In genomic region chr11:46570790-46571398, GRCh38 we compare ENCODE assay signal across 21 cellular contexts. TPM values are rescaled to one million over a fixed set of nuclear protein-coding genes. Genes with fewer than 3 reads are reported as not detected.
DNase-seq lines count a peak whose midpoint lies in the region; ATAC-seq and TF ChIP-seq lines count a peak whose summit lies in the region.
"Had no signal": no experiment of that assay in that cellular context is flagged by ENCODE, and none has a peak within 500 bp of the region (broad histone marks: within the 10 kb centered on the region; RNA-seq: fewer than 3 reads in every experiment).

No MANE protein-coding gene starts in this region.

- peak overlapping the region; percentile 1; the same call in 1 of the 2 replicates for H3K27ac ChIP-seq in HL-60 (replicated peaks)
- peak overlapping the region; percentile 25; the same call in 1 of the 2 replicates for H3K27ac ChIP-seq in Panc1 (ENCODE audit: low read length)
- H3K27ac ChIP-seq in mesendoderm (ENCODE audit: low read depth, low read length) = no peak overlapping the region
- H3K27ac ChIP-seq: SK-N-MC had no signal

- in situ Hi-C loops in Panc1 (cut with HindIII; ENCODE audit: low pct_unique_long_range_greater_than_20kb, low sequenced_read_pairs) = no loop called here

- peaks cover 8% of the 10 kb centered on the region for H3K79me1 ChIP-seq in mesendoderm (ENCODE audit: low read length)

- TF ChIP-seq POLR2A in lower leg skin (IDR thresholded peaks at IDR 0.05) = no peak

- H2BK5ac ChIP-seq in mesendoderm (ENCODE audit: low read length) = no peak overlapping the region

- H4K8ac ChIP-seq in mesendoderm (ENCODE audit: low read depth, low read length) = peak overlapping the region; percentile 65

- H3K27me3 Mint-ChIP-seq in activated naive CD8-positive, alpha-beta T cell = no peaks in the 10 kb centered on the region
- H3K27me3 Mint-ChIP-seq in activated naive CD8-positive, alpha-beta T cell treated with anti-CD3 and anti-CD28 coated beads for 36 hours = no peaks in the 10 kb centered on the region
- H3K27me3 Mint-ChIP-seq: B cell; CD4-positive, alpha-beta T cell; IgD-negative memory B cell had no signal

- H3K18ac ChIP-seq in mesendoderm (ENCODE audit: low read length) = no peak overlapping the region

- no peak overlapping the region for H3K4me2 ChIP-seq in mesendoderm (ENCODE audit: low read length)

- H3K36me3 ChIP-seq in Panc1 (ENCODE audit: control insufficient read depth, insufficient read depth, low read length) (no peaks in the 10 kb centered on the region), mesendoderm (ENCODE audit: control insufficient read depth, insufficient read depth, low read length) (no peaks in the 10 kb centered on the region)
- H3K36me3 ChIP-seq: HAP-1 had no signal

- H3K9me3 Mint-ChIP-seq in activated naive CD8-positive, alpha-beta T cell (ENCODE audit: low read depth) = no peaks in the 10 kb centered on the region
- H3K9me3 Mint-ChIP-seq in activated naive CD8-positive, alpha-beta T cell treated with anti-CD3 and anti-CD28 coated beads for 36 hours = no peaks in the 10 kb centered on the region

- H3K27ac Mint-ChIP-seq in activated naive CD8-positive, alpha-beta T cell = peak overlapping the region; percentile 11
- no peak overlapping the region for H3K27ac Mint-ChIP-seq in activated naive CD8-positive, alpha-beta T cell treated with anti-CD3 and anti-CD28 coated beads for 36 hours
- H3K27ac Mint-ChIP-seq: B cell; CD4-positive, alpha-beta T cell; IgD-negative memory B cell had no signal

- no peak overlapping the region for H3K4ac ChIP-seq in mesendoderm (ENCODE audit: low read depth, low read length)

- WGBS in mesendoderm (ENCODE audit: extremely low coverage, insufficient coverage, low lambda C conversion rate) = no CpG with 5 or more reads among the region's 2 CpGs
- WGBS in lower leg skin, 2 donors = 34 to 36% methylated on average over 2 of the region's 2 CpGs

- intact Hi-C loops in Panc1 (cut with micrococcal nuclease; ENCODE audit: unreplicated experiment) (no loop called here), lower leg skin (cut with DNase I; ENCODE audit: low total_unique reads) (no loop called here)

- H3K9ac ChIP-seq in mesendoderm (ENCODE audit: low read length) = no peak overlapping the region

- no peak overlapping the region for H2BK120ac ChIP-seq in mesendoderm (ENCODE audit: low read depth, low read length)

- no TSS peak for BruUV-seq in Panc1 (replicated peaks; lab: Mats Ljungman, UMichigan)

- no peaks in the 10 kb centered on the region for H3K27me3 ChIP-seq in HL-60 (ENCODE audit: insufficient read depth, poor library complexity, severe bottlenecking)
- no peaks in the 10 kb centered on the region for H3K27me3 ChIP-seq in Panc1 (ENCODE audit: control insufficient read depth, insufficient read depth, low read length)
- no peaks in the 10 kb centered on the region for H3K27me3 ChIP-seq in mesendoderm (ENCODE audit: insufficient read depth, low read length, poor library complexity)

- no peak overlapping the region for H3K4me3 ChIP-seq in HL-60 (replicated peaks; ENCODE audit: insufficient read depth, low read length)
- no peak overlapping the region for H3K4me3 ChIP-seq in Panc1 (ENCODE audit: low read depth in 2 of 2, low read length in 2 of 2)
- H3K4me3 ChIP-seq in mesendoderm (ENCODE audit: low read length) = no peak overlapping the region
- no peak overlapping the region for H3K4me3 ChIP-seq in lower leg skin (ENCODE audit: low read depth, poor library complexity, severe bottlenecking)
- H3K4me3 ChIP-seq: HAP-1, SK-N-MC had no signal

- no peak for ATAC-seq in Panc1

- POLR2A ChIA-PET in Panc1 (lab: Charles Lee) = no interaction called here

- no peak for TF ChIP-seq CTCF in HL-60 (IDR thresholded peaks at IDR 0.05; ENCODE audit: insufficient read depth, low read length)
- no peak for TF ChIP-seq CTCF in Panc1 (IDR thresholded peaks at IDR 0.05)
- no peak for TF ChIP-seq CTCF in lower leg skin (IDR thresholded peaks at IDR 0.05)

- DNase-seq in activated naive CD8-positive, alpha-beta T cell treated with anti-CD3 and anti-CD28 coated beads for 36 hours = no peak
- DNase-seq in HL-60 (ENCODE audit: low read depth in 1 of 2, low spot score in 1 of 2) (no peak), Panc1 (ENCODE audit: low read depth, low spot score) (no peak), mesendoderm (no peak), lower leg skin (ENCODE audit: low spot score in 2 of 2) (no peak), NCI-H1105 treated with DMSO at 0.1 percent for 48 hours (lab: John Stamatoyannopoulos, UW) (no peak), NCI-H187 treated with DMSO at 0.1 percent for 48 hours (lab: John Stamatoyannopoulos, UW) (no peak)
- DNase-seq: ACHN; Calu3; CD4-positive, alpha-beta T cell; DMS79; NCI-H1092; NCI-H1694; NCI-H226; NCI-H524 treated with DMSO at 0.1 percent for 48 hours; Right ventricle myocardium superior had no signal

- H3K9me3 ChIP-seq in Panc1 (ENCODE audit: control insufficient read depth, insufficient read depth, low read depth, low read length) = no peaks in the 10 kb centered on the region
- H3K9me3 ChIP-seq: HAP-1 had no signal

- no peak overlapping the region for H4K5ac ChIP-seq in mesendoderm (ENCODE audit: low read length)

- H3K79me2 ChIP-seq in mesendoderm (ENCODE audit: control insufficient read depth, insufficient read depth, low read length) = peaks cover 15% of the 10 kb centered on the region

- no peak overlapping the region for H2BK15ac ChIP-seq in mesendoderm (replicated peaks; ENCODE audit: low read depth)

- no peak overlapping the region for H3K23ac ChIP-seq in mesendoderm (ENCODE audit: low read length)

- H3K4me1 ChIP-seq in Panc1 (ENCODE audit: control insufficient read depth, insufficient read depth, low read length) (no peaks in the 10 kb centered on the region), mesendoderm (ENCODE audit: control insufficient read depth, low read depth, low read length) (no peaks in the 10 kb centered on the region)
- H3K4me1 ChIP-seq: HAP-1 had no signal

- peaks cover 10% of the 10 kb centered on the region for H3K36me3 Mint-ChIP-seq in activated naive CD8-positive, alpha-beta T cell
- H3K36me3 Mint-ChIP-seq in activated naive CD8-positive, alpha-beta T cell treated with anti-CD3 and anti-CD28 coated beads for 36 hours = peaks cover 9% of the 10 kb centered on the region
- H3K36me3 Mint-ChIP-seq: IgD-negative memory B cell had no signal

- H3K56ac ChIP-seq in mesendoderm (ENCODE audit: low read length) = no peak overlapping the region

- H3K4me3 Mint-ChIP-seq in activated naive CD8-positive, alpha-beta T cell = no peak overlapping the region
- H3K4me3 Mint-ChIP-seq in activated naive CD8-positive, alpha-beta T cell treated with anti-CD3 and anti-CD28 coated beads for 36 hours = no peak overlapping the region
- H3K4me3 Mint-ChIP-seq: B cell; CD4-positive, alpha-beta T cell had no signal

- CTCF ChIA-PET in Panc1 (lab: Charles Lee) = interaction anchor here (0.7 kb wide), 1 partner anchor 81 kb away, joined by 3 read pairs; no protein-coding TSS in a partner anchor

- peaks cover 28% of the 10 kb centered on the region for H3K4me1 Mint-ChIP-seq in activated naive CD8-positive, alpha-beta T cell (ENCODE audit: low read depth)
- H3K4me1 Mint-ChIP-seq in activated naive CD8-positive, alpha-beta T cell treated with anti-CD3 and anti-CD28 coated beads for 36 hours = peaks cover 22% of the 10 kb centered on the region

- H2AK5ac ChIP-seq in mesendoderm (ENCODE audit: low read length) = no peak overlapping the region

RNA-seq across cellular contexts. Expression of gene AMBRA1, which starts 22.9 kb away (rescaled TPM):
- total RNA-seq in activated naive CD8-positive, alpha-beta T cell treated with anti-CD3 and anti-CD28 coated beads for 36 hours = 10 to 100 TPM; 24.6 to 27.2 TPM
- total RNA-seq in Panc1 (2021; ENCODE audit: unreplicated experiment) (40.0 TPM), lower leg skin (10 to 100 TPM; 31.5 to 67.5 (median 36.2) TPM)
- 39.3 TPM for polyA plus RNA-seq in Panc1 (2012; ENCODE audit: insufficient read length)
- polyA plus RNA-seq in mesendoderm (2013, experiment 1 of 2) = 15.0 TPM
- 15.3 TPM for polyA plus RNA-seq in mesendoderm (2013, experiment 2 of 2)

RNA-seq across cellular contexts. Expression of gene HARBI1, which starts 46.1 kb away (rescaled TPM):
- 1 to 10 TPM; 2.6 to 4.5 TPM for total RNA-seq in activated naive CD8-positive, alpha-beta T cell treated with anti-CD3 and anti-CD28 coated beads for 36 hours
- total RNA-seq in Panc1 (2021; ENCODE audit: unreplicated experiment) (6.4 TPM), lower leg skin (1 to 10 TPM; 3.0 to 6.5 (median 4.8) TPM)
- 3.6 TPM for polyA plus RNA-seq in Panc1 (2012; ENCODE audit: insufficient read length)
- polyA plus RNA-seq in mesendoderm (2013, experiment 1 of 2) = 3.2 TPM
- 2.9 TPM for polyA plus RNA-seq in mesendoderm (2013, experiment 2 of 2)

RNA-seq across cellular contexts. Expression of gene ATG13, which starts 46.5 kb away (rescaled TPM):
- 10 to 100 TPM; 49.2 to 51.4 TPM for total RNA-seq in activated naive CD8-positive, alpha-beta T cell treated with anti-CD3 and anti-CD28 coated beads for 36 hours
- total RNA-seq in Panc1 (2021; ENCODE audit: unreplicated experiment) (57.9 TPM), lower leg skin (100 to 1,000 TPM in 2 of 4 donors, 10 to 100 TPM in 2; 42.0 to 151 (median 98.0) TPM)
- polyA plus RNA-seq in Panc1 (2012; ENCODE audit: insufficient read length) = 60.0 TPM
- polyA plus RNA-seq in mesendoderm (2013, experiment 1 of 2) = 57.8 TPM
- polyA plus RNA-seq in mesendoderm (2013, experiment 2 of 2) = 62.1 TPM
